ENCODE assay signal across 15 cellular contexts in genomic region chr9:105912157-105912867, GRCh38.
"Had no signal": no experiment of that assay in that cellular context is flagged by ENCODE, and none has a peak within 500 bp of the region (broad histone marks: within the 10 kb centered on the region; RNA-seq: fewer than 3 reads in every experiment).

No MANE protein-coding gene starts in this region.

- H3K4me3 Mint-ChIP-seq: activated CD4-positive, alpha-beta T cell treated with anti-CD3 and anti-CD28 coated beads for 36 hours; activated CD8-positive, alpha-beta T cell treated with anti-CD3 and anti-CD28 coated beads, Interleukin-2, amount 10 ng/mL, durations not matched to agents 7 days and 5 days; naive thymus-derived CD8-positive, alpha-beta T cell; T-cell; type B pancreatic cell had no signal

- H3K27ac ChIP-seq: heart right ventricle, VCaP had no signal

- H3K36me3 ChIP-seq: heart right ventricle had no signal

- DNase-seq: activated CD4-positive, alpha-beta T cell treated with anti-CD3 and anti-CD28 coated beads for 36 hours; activated CD8-positive, alpha-beta memory T cell treated with anti-CD3 and anti-CD28 coated beads, Interleukin-2, amount 50 U/mL, for 48 hours; activated CD8-positive, alpha-beta T cell treated with anti-CD3 and anti-CD28 coated beads, Interleukin-2, amount 10 ng/mL, durations not matched to agents 7 days and 5 days; heart right ventricle; left cardiac atrium; mucosa of descending colon; naive thymus-derived CD8-positive, alpha-beta T cell; occipital lobe; stimulated activated CD4-positive, alpha-beta T cell treated with anti-CD3 and anti-CD28 coated beads, Interleukin-12 subunit alpha, Interleukin-12 subunit beta, amount 100 ng/mL, for 4 hours; stimulated activated naive CD4-positive, alpha-beta T cell; T-cell had no signal

- H3K4me1 Mint-ChIP-seq: activated CD4-positive, alpha-beta T cell treated with anti-CD3 and anti-CD28 coated beads for 36 hours; naive thymus-derived CD8-positive, alpha-beta T cell; T-cell had no signal

- H3K27me3 ChIP-seq: heart right ventricle had no signal

- H3K27me3 Mint-ChIP-seq: activated CD4-positive, alpha-beta T cell treated with anti-CD3 and anti-CD28 coated beads for 36 hours; T-cell; type B pancreatic cell had no signal

- ATAC-seq: activated CD4-positive, alpha-beta T cell treated with anti-CD3 and anti-CD28 coated beads for 36 hours; activated CD8-positive, alpha-beta T cell treated with anti-CD3 and anti-CD28 coated beads, Interleukin-2, amount 10 ng/mL, durations not matched to agents 7 days and 5 days; heart right ventricle; left cardiac atrium; mucosa of descending colon; naive thymus-derived CD8-positive, alpha-beta T cell; sciatic nerve; T-cell had no signal

- H3K36me3 Mint-ChIP-seq: naive thymus-derived CD8-positive, alpha-beta T cell; T-cell; type B pancreatic cell had no signal

- H3K4me3 ChIP-seq: heart right ventricle, lung, mucosa of descending colon had no signal

- H3K9me3 Mint-ChIP-seq: naive thymus-derived CD8-positive, alpha-beta T cell; T-cell; type B pancreatic cell had no signal

- H3K27ac Mint-ChIP-seq: activated CD4-positive, alpha-beta T cell treated with anti-CD3 and anti-CD28 coated beads for 36 hours; activated CD8-positive, alpha-beta T cell treated with anti-CD3 and anti-CD28 coated beads, Interleukin-2, amount 10 ng/mL, durations not matched to agents 7 days and 5 days; naive thymus-derived CD8-positive, alpha-beta T cell; T-cell; type B pancreatic cell had no signal

- H3K9me3 ChIP-seq: heart right ventricle, mucosa of descending colon had no signal
